6 cellular contexts compared by ENCODE assay signal in genomic region chr7:36321284-36321683, GRCh38.
A peak's percentile ranks its signal among the peaks of the same experiment; 100 is the strongest.
DNase-seq lines count a peak whose midpoint lies in the region; ATAC-seq, FAIRE-seq and TF ChIP-seq lines count a peak whose summit lies in the region.
"Not testable (repeated sequence)": the region's sequence is repeated elsewhere in the genome, so short reads cannot be mapped to it uniquely, and the experiment has no call there.

No MANE protein-coding gene starts in this region.

- not testable (repeated sequence) for H3K9me1 ChIP-seq in K562 (ENCODE audit: control insufficient read depth, insufficient read depth, low read length)

- not testable (repeated sequence) for TF ChIP-seq CTCF in A549 (IDR thresholded peaks at IDR 0.05); HEK293 (tag by site-specific recombination; IDR thresholded peaks at IDR 0.05); K562 (IDR thresholded peaks at IDR 0.05 in 2 of 3, conservative IDR thresholded peaks at IDR 0.05 in 1 of 3; ENCODE audit: insufficient read depth in 2 of 3, low read depth in 1 of 3, low read length in 3 of 3); lung (IDR thresholded peaks at IDR 0.05; ENCODE audit: control extremely low read depth, extremely low read depth)

- in situ Hi-C loops in K562 (cut with MboI) = not testable (repeated sequence)

- not testable (repeated sequence) for H3K4ac ChIP-seq in trophoblast cell (ENCODE audit: low read depth, low read length)

- not testable (repeated sequence) for H3K9me3 ChIP-seq in A549; HEK293 (ENCODE audit: control insufficient read depth, insufficient read depth, low read depth, low read length); K562 (replicated peaks; ENCODE audit: control insufficient read depth, insufficient read depth, low read depth, low read length); lung (ENCODE audit: control insufficient read depth in 2 of 2, insufficient read depth in 1 of 2, low read length in 1 of 2); trophoblast cell (ENCODE audit: insufficient read depth, low read depth, low read length)

- ATAC-seq in A549; K562; lung (ENCODE audit: insufficient read depth, low FRiP score): not testable (repeated sequence)

- H2AK5ac ChIP-seq in trophoblast cell (ENCODE audit: low read length) = not testable (repeated sequence)

- TF ChIP-seq POLR2A in A549 (IDR thresholded peaks at IDR 0.05; ENCODE audit: low read length); K562 (conservative IDR thresholded peaks at IDR 0.05): not testable (repeated sequence)

- not testable (repeated sequence) for FAIRE-seq in A549 (lab: Jason Lieb, UNC); K562 (lab: Jason Lieb, UNC)

- not testable (repeated sequence) for H3K79me2 ChIP-seq in K562 (ENCODE audit: control insufficient read depth, insufficient read depth, low read length); trophoblast cell (ENCODE audit: control insufficient read depth, insufficient read depth, low read length, poor library complexity)

- CTCF ChIA-PET in A549 (lab: Yijun Ruan, JAX) (interaction anchor here (0.7 to 10.8 kb wide), 10 partner anchors 12 to 571 kb away, joined by 3 to 131 read pairs (median 12); no protein-coding TSS in a partner anchor), HEK293 (lab: Yijun Ruan, JAX) (interaction anchor here (0.6 to 6.9 kb wide), 7 partner anchors 15 to 336 kb away, joined by 3 to 64 read pairs (median 7); no protein-coding TSS in a partner anchor)
- CTCF ChIA-PET in K562 (lab: Yijun Ruan, JAX; ENCODE audit: low intra/inter-chr PET ratio) = not testable (repeated sequence)

- H3K18ac ChIP-seq in trophoblast cell (ENCODE audit: low read length) = not testable (repeated sequence)

- H4K8ac ChIP-seq in trophoblast cell (ENCODE audit: low read depth, low read length) = not testable (repeated sequence)

- not testable (repeated sequence) for H2BK5ac ChIP-seq in trophoblast cell (ENCODE audit: low read depth, low read length, poor library complexity)

- not testable (repeated sequence) for H3K36me3 ChIP-seq in HEK293 (ENCODE audit: control insufficient read depth in 2 of 2, insufficient read depth in 1 of 2, low read length in 2 of 2); K562 (ENCODE audit: control insufficient read depth, insufficient read depth, low read length); lung (ENCODE audit: control insufficient read depth in 2 of 2, insufficient read depth in 2 of 2, low read length in 2 of 2); trophoblast cell (ENCODE audit: control insufficient read depth in 1 of 2, insufficient read depth in 2 of 2, low read length in 2 of 2)

- not testable (repeated sequence) for H3K23ac ChIP-seq in trophoblast cell (ENCODE audit: low read length)

- not testable (repeated sequence) for TF ChIP-seq EP300 in A549 (IDR thresholded peaks at IDR 0.05); K562 (IDR thresholded peaks at IDR 0.05; ENCODE audit: low read length)

- not testable (repeated sequence) for TF ChIP-seq RAD21 in A549 (conservative IDR thresholded peaks at IDR 0.05 in 1 of 2, IDR thresholded peaks at IDR 0.05 in 1 of 2); K562 (CRISPR knock-in tag; conservative IDR thresholded peaks at IDR 0.05 in 1 of 2, IDR thresholded peaks at IDR 0.05 in 1 of 2)

- POLR2A ChIA-PET in A549 (lab: Yijun Ruan, JAX); HEK293 (lab: Yijun Ruan, JAX): not testable (repeated sequence)
- POLR2A ChIA-PET in K562 (lab: Yijun Ruan, JAX) = interaction anchor here (0.6 kb wide), 1 partner anchor 247 kb away, joined by 3 read pairs; no protein-coding TSS in a partner anchor

- not testable (repeated sequence) for BruUV-seq in K562 (replicated peaks; lab: Mats Ljungman, UMichigan)

- H3K14ac ChIP-seq in trophoblast cell (ENCODE audit: low read length) = not testable (repeated sequence)

- H4K12ac ChIP-seq in trophoblast cell (ENCODE audit: low read depth, low read length) = not testable (repeated sequence)

- not testable (repeated sequence) for H3K27ac ChIP-seq in A549; HEK293 (ENCODE audit: extremely low read depth, low read depth, low read length); K562 (ENCODE audit: extremely low read depth, low read depth, low read length); lung (ENCODE audit: low read depth in 1 of 2, low read length in 1 of 2); trophoblast cell (ENCODE audit: low read depth, low read length)

- not testable (repeated sequence) for H3K9ac ChIP-seq in K562 (ENCODE audit: insufficient read depth in 1 of 2, low read depth in 2 of 2, low read length in 2 of 2); trophoblast cell (ENCODE audit: low read length)

- H2BK12ac ChIP-seq in trophoblast cell (ENCODE audit: low read length) = not testable (repeated sequence)

- not testable (repeated sequence) for H3K79me1 ChIP-seq in trophoblast cell (ENCODE audit: low read length)

- H3K4me3 ChIP-seq in A549; HEK293 (ENCODE audit: low read depth, low read length); K562; lung: not testable (repeated sequence)
- H3K4me3 ChIP-seq in trophoblast cell (ENCODE audit: low read depth, low read length) = peak overlapping the region; percentile 53

- not testable (repeated sequence) for H2AFZ ChIP-seq in K562 (ENCODE audit: low read depth, low read length); trophoblast cell (ENCODE audit: insufficient read depth, low read length, poor library complexity)

- not testable (repeated sequence) for H3K27me3 ChIP-seq in K562 (ENCODE audit: control insufficient read depth in 2 of 2, insufficient read depth in 2 of 2, low read length in 2 of 2); lung (ENCODE audit: control insufficient read depth, insufficient read depth); trophoblast cell (ENCODE audit: insufficient read depth, low read length)

- WGBS in A549 (ENCODE audit: missing lambda C conversion rate) = 85% methylated on average over 3 of the region's 3 CpGs
- WGBS in K562 (ENCODE audit: insufficient coverage, low coverage, missing lambda C conversion rate) = 6% methylated on average over 3 of the region's 3 CpGs
- WGBS in lung, 2 donors = 98 to 99% methylated on average over 3 of the region's 3 CpGs
- WGBS in trophoblast cell (ENCODE audit: extremely low coverage, insufficient coverage, insufficient read length) = no CpG with 5 or more reads among the region's 3 CpGs

- H4K91ac ChIP-seq in trophoblast cell (ENCODE audit: low read depth, low read length) = not testable (repeated sequence)

- not testable (repeated sequence) for H4K20me1 ChIP-seq in K562 (replicated peaks; ENCODE audit: control insufficient read depth, insufficient read depth, low read length)

- not testable (repeated sequence) for DNase-seq in A549 (ENCODE audit: low read depth in 1 of 2, low spot score in 1 of 2); K562 (ENCODE audit: extremely low read depth in 1 of 4, low spot score in 3 of 4); trophoblast cell
- peak; percentile 19 for DNase-seq in lung (ENCODE audit: low spot score)
- peak; percentile 24 for DNase-seq in mesenteric fat pad (ENCODE audit: low spot score)

- H2BK120ac ChIP-seq in trophoblast cell (ENCODE audit: insufficient read depth, low read length, poor library complexity) = not testable (repeated sequence)

- not testable (repeated sequence) for H3K4me1 ChIP-seq in A549; HEK293 (ENCODE audit: control insufficient read depth, insufficient read depth, low read length); K562 (replicated peaks in 1 of 2; ENCODE audit: control insufficient read depth in 2 of 2, insufficient read depth in 2 of 2, low read length in 2 of 2); lung (ENCODE audit: control insufficient read depth in 2 of 2, insufficient read depth in 2 of 2, low read length in 2 of 2); trophoblast cell (ENCODE audit: control insufficient read depth in 1 of 2, insufficient read depth in 2 of 2, low read length in 2 of 2)

- intact Hi-C loops in K562 (cut with micrococcal nuclease) = not testable (repeated sequence)

- not testable (repeated sequence) for H3K4me2 ChIP-seq in A549; K562 (ENCODE audit: insufficient read depth, low read length); trophoblast cell (ENCODE audit: low read length)

TF ChIP-seq in A549, 52 proteins besides CTCF, POLR2A, EP300 and RAD21:
- TF ChIP-seq ZFP36 (IDR thresholded peaks at IDR 0.05; ENCODE audit: borderline replicate concordance, partially characterized antibody) = peak; percentile 61

TF ChIP-seq in HEK293, 187 proteins besides CTCF, POLR2A, EP300 and RAD21:
- TF ChIP-seq ZNF585B (tag by site-specific recombination; IDR thresholded peaks at IDR 0.05) = peak; percentile 90

TF ChIP-seq in K562, 482 proteins besides CTCF, POLR2A, EP300 and RAD21:
- TF ChIP-seq ZFP36 (IDR thresholded peaks at IDR 0.05; ENCODE audit: low read depth, low read length, partially characterized antibody) = peak; percentile 21
